10 cellular contexts compared by ENCODE assay signal in genomic region chr20:20744170-20744725, GRCh38. TPM values are rescaled to one million over a fixed set of nuclear protein-coding genes. Genes with fewer than 3 reads are reported as not detected.
DNase-seq lines count a peak whose midpoint lies in the region; ATAC-seq lines count a peak whose summit lies in the region.
"Had no signal": no experiment of that assay in that cellular context is flagged by ENCODE, and none has a peak within 500 bp of the region (broad histone marks: within the 10 kb centered on the region; RNA-seq: fewer than 3 reads in every experiment).

No MANE protein-coding gene starts in this region.

- ATAC-seq in Right ventricle myocardium inferior, result peak; percentile 34
- no peak for ATAC-seq in left ventricle myocardium superior
- peak; percentile 3 for ATAC-seq in aorta (ENCODE audit: low FRiP score)
- no peak for ATAC-seq in HG03196 (IDR thresholded peaks at IDR 0.05; ENCODE audit: unreplicated experiment)

- intact Hi-C loops in Right ventricle myocardium inferior (cut with DNase I), result no loop called here
- intact Hi-C loops in left ventricle myocardium superior (cut with micrococcal nuclease), result no loop called here
- intact Hi-C loops in aorta (cut with DNase I), result no loop called here

- H3K27ac ChIP-seq in muscle layer of duodenum (ENCODE audit: low read length) (peak overlapping the region; percentile 57), aorta (ENCODE audit: low read depth in 1 of 2, low read length in 2 of 2) (peak overlapping the region in 1 of 2 donors; percentile 87)

- H3K9me3 ChIP-seq in muscle layer of duodenum (ENCODE audit: control insufficient read depth in 1 of 2, low read length in 2 of 2) (no peaks in the 10 kb centered on the region), aorta (ENCODE audit: control insufficient read depth, low read length) (peaks cover 4% of the 10 kb centered on the region)

- H3K4me1 ChIP-seq in muscle layer of duodenum (ENCODE audit: control insufficient read depth in 1 of 2, insufficient read depth in 2 of 2, low read length in 2 of 2) (peaks cover 11 to 13% of the 10 kb centered on the region in 2 donors), aorta (ENCODE audit: control insufficient read depth in 1 of 2, insufficient read depth in 2 of 2, low read length in 2 of 2) (peaks cover 0 to 4% of the 10 kb centered on the region in 2 donors)

- no peaks in the 10 kb centered on the region for H3K36me3 ChIP-seq in muscle layer of duodenum (ENCODE audit: control insufficient read depth in 1 of 2, insufficient read depth in 2 of 2, low read length in 2 of 2)
- H3K36me3 ChIP-seq in aorta (ENCODE audit: control insufficient read depth in 1 of 2, insufficient read depth in 2 of 2, low read length in 1 of 2), result no peaks in the 10 kb centered on the region

- 56% methylated on average over 5 of the region's 5 CpGs for whole genome bisulfite sequencing in aorta, 2 donors

- DNase-seq in Right ventricle myocardium inferior (ENCODE audit: missing footprints) (no peak), left ventricle myocardium superior (no peak), dermis blood vessel endothelial cell (peak; percentile 61), aorta (no peak), NCI-H2171 treated with DMSO at 0.1 percent for 48 hours (lab: John Stamatoyannopoulos, UW) (no peak), NCI-H82 treated with DMSO at 0.1 percent for 48 hours (lab: John Stamatoyannopoulos, UW; ENCODE audit: unreplicated experiment) (no peak)
- DNase-seq: IMR-90, kidney glomerular epithelial cell had no signal

- H3K27me3 ChIP-seq in muscle layer of duodenum (ENCODE audit: low read depth, low read length) (no peaks in the 10 kb centered on the region), aorta (ENCODE audit: control insufficient read depth in 1 of 2, insufficient read depth in 2 of 2, low read length in 1 of 2) (peaks cover 0 to 4% of the 10 kb centered on the region in 2 donors)

- H3K4me3 ChIP-seq in muscle layer of duodenum (ENCODE audit: low read depth in 1 of 2, low read length in 2 of 2) (peak overlapping the region; percentile 19 to 39), aorta (ENCODE audit: low read length in 2 of 2) (no peak overlapping the region)

RNA-seq across cellular contexts. Expression of gene RALGAPA2, which starts 31.8 kb away (rescaled TPM):
- total RNA-seq in Right ventricle myocardium inferior (16.5 TPM), left ventricle myocardium superior (18.9 TPM), dermis blood vessel endothelial cell (76.6 and 102 TPM in 2 replicates), aorta (10 to 100 TPM; 34.8 to 62.3 TPM)
- 1 to 10 TPM; 2.2 to 3.5 TPM for polyA plus RNA-seq in aorta

Comparison
In these comparisons a context has a peak if more than half of its experiments do, and no peak if none do; other contexts are left out.
1. ATAC-seq: peak in Right ventricle myocardium inferior (single experiment) and aorta (single experiment); none in left ventricle myocardium superior (single experiment) and HG03196 (single experiment).
2. H3K4me3 ChIP-seq: peak in muscle layer of duodenum (2 of 2); none in aorta (0 of 2).